ENCODE assay signal across 8 cellular contexts in the genomic region with DNA sequence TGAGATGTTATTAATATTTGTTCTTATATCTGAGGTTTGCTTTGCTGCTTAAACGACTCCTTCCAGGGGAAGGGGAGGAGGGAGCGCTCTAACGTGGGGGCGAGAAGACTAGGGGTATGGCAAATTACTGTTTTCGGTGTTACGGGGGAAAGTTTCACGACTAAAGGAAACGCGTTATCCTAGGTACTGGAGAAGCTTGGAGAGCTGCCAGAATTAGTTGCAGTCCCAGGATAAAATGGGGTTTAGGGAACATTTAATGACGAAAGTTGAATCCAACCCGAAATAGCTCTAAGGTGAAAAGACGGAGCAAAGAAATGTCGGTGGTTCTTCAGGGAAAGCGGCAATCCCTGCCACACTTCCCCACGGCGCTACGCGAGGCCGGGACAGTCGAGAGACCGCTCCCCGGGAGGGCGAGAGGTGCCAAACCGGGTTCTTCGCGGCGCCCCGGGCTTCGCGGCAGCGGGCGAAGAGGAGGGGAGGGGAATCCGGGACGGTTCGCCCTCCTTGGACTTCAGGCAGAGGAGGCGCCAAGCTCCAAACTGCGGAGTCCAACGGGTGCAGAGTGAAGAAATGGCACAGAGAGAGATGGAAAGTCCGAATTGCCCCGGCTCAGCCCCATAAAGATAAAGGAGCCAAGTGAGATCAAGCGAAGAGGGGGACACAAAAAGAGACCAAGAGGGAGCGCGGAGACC. TPM values are rescaled to one million over a fixed set of nuclear protein-coding genes. Genes with fewer than 3 reads are reported as not detected.
DNase-seq lines count a peak whose midpoint lies in the region; ATAC-seq and TF ChIP-seq lines count a peak whose summit lies in the region.

No MANE protein-coding gene starts in this region.

- POLR2A ChIA-PET in WTC11 (lab: Charles Lee): interaction anchor here (1.9 kb wide), 1 partner anchor 46 kb away, joined by 5 read pairs; no protein-coding TSS in a partner anchor

- peaks cover 4% of the 10 kb centered on the region for H3K9me3 Mint-ChIP-seq in WTC11
- peaks cover 54% of the 10 kb centered on the region for H3K9me3 Mint-ChIP-seq in nephron progenitor cell

- H3K4me1 Mint-ChIP-seq in WTC11: peaks cover 15% of the 10 kb centered on the region
- peaks cover 24% of the 10 kb centered on the region for H3K4me1 Mint-ChIP-seq in nephron progenitor cell

- DNase-seq in ACHN (peak; percentile 8), WTC11 (ENCODE audit: low spot score) (peak; percentile 21), nephron progenitor cell (peak; percentile 42), inferior parietal cortex (ENCODE audit: extremely low spot score) (no peak)

- ATAC-seq in GM18498 (IDR thresholded peaks at IDR 0.05; ENCODE audit: unreplicated experiment) (peak; percentile 24), HG03135 (IDR thresholded peaks at IDR 0.05; ENCODE audit: unreplicated experiment) (peak; percentile 5), WTC11 (peak; percentile 50), esophagus mucosa (peak; percentile 56), HG03469 (IDR thresholded peaks at IDR 0.05; ENCODE audit: unreplicated experiment) (no peak)

- in situ Hi-C loops in ACHN (cut with HindIII; ENCODE audit: low pct_ligation_motif_present, low pct_unique_long_range_greater_than_20kb, low sequenced_read_pairs): no loop called here

- H3K36me3 Mint-ChIP-seq in WTC11 (peaks cover 4% of the 10 kb centered on the region), nephron progenitor cell (ENCODE audit: low read depth) (peaks cover 11% of the 10 kb centered on the region)

- CTCF ChIA-PET in WTC11 (lab: Charles Lee): interaction anchor here (1.3 kb wide), 1 partner anchor 46 kb away, joined by 8 read pairs; no protein-coding TSS in a partner anchor

- H3K27ac Mint-ChIP-seq in WTC11 (peak overlapping the region; percentile 89), nephron progenitor cell (peak overlapping the region; percentile 97)

- H3K27me3 Mint-ChIP-seq in WTC11 (ENCODE audit: low read depth) (peaks cover 3% of the 10 kb centered on the region; the same call in 1 of the 2 replicates), nephron progenitor cell (ENCODE audit: low read depth, poor library complexity) (peaks cover 5% of the 10 kb centered on the region)

- peak overlapping the region; percentile 92 for H3K4me3 Mint-ChIP-seq in WTC11
- H3K4me3 Mint-ChIP-seq in nephron progenitor cell: peak overlapping the region; percentile 93

- TF ChIP-seq CTCF in WTC11 (IDR thresholded peaks at IDR 0.05) (no peak), nephron progenitor cell (IDR thresholded peaks at IDR 0.05) (no peak)

TF ChIP-seq in WTC11, 78 proteins besides CTCF, POLR2A, EP300 and RAD21:
- TF ChIP-seq, protein P1, sequence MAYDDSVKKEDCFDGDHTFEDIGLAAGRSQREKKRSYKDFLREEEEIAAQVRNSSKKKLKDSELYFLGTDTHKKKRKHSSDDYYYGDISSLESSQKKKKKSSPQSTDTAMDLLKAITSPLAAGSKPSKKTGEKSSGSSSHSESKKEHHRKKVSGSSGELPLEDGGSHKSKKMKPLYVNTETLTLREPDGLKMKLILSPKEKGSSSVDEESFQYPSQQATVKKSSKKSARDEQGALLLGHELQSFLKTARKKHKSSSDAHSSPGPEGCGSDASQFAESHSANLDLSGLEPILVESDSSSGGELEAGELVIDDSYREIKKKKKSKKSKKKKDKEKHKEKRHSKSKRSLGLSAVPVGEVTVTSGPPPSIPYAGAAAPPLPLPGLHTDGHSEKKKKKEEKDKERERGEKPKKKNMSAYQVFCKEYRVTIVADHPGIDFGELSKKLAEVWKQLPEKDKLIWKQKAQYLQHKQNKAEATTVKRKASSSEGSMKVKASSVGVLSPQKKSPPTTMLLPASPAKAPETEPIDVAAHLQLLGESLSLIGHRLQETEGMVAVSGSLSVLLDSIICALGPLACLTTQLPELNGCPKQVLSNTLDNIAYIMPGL (CRISPR knock-in tag; IDR thresholded peaks at IDR 0.05): 0 out of 2 replicates have a peak, but pooled peaks have one; percentile 3
- TF ChIP-seq JUN (CRISPR knock-in tag; IDR thresholded peaks at IDR 0.05): no peak

RNA-seq across cellular contexts. Expression of a gene that starts 0.7 kb away (rescaled TPM):
- total RNA-seq in WTC11 (2021): 66.1 to 68.3 TPM (median 67.6 TPM) in 3 replicates
- total RNA-seq in esophagus mucosa: 33.0 TPM
